ENCODE assay signal across 8 cellular contexts in the genomic region with DNA sequence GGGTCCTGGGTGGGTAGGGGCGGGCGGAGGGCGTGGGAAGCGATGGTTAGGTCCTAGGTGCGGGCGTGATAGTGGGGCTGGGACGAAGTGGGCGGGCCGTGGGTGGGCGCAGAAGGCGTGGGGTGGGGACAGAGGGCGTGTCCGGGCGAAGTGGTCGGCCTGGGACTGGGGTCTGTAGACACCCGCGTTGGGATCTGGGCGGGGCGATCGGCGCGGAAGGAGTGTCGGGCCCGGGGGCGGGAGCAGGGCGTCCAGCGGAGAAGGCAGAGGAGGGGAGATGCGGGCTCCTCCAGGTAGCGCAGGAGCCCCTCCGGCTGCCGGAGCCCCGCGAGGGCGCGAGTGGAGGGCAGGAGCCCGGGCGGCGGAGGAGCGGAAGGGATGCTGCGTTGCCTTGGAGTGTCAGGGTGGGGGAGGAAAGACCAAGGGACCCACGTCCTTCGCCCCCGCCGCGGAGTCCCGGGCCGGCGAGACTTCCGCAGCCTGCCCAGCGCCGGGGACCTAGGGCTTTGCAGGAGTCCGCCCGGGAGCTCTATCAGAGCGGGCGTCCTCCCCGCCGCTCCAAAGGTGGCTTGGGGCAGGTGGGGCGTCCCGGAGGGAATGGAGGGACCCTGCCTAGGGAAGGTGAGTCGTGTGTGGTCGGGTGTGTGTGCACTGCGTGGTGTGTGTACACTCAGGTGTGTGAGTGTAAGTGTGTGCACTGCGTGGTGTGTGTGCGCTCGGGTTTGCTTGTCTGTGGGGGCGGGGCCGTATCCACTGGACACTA. TPM values are rescaled to one million over a fixed set of nuclear protein-coding genes. Genes with fewer than 3 reads are reported as not detected.
DNase-seq lines count a peak whose midpoint lies in the region; ATAC-seq, FAIRE-seq and TF ChIP-seq lines count a peak whose summit lies in the region.

No MANE protein-coding gene starts in this region.

- CTCF ChIA-PET in Calu3 (lab: Charles Lee), result interaction anchor here (0.7 kb wide), 2 partner anchors 11 to 26 kb away, joined by 3 read pairs; no protein-coding TSS in a partner anchor

- no peaks in the 10 kb centered on the region for H3K27me3 ChIP-seq in small intestine (ENCODE audit: control insufficient read depth in 2 of 2, insufficient read depth in 2 of 2, low read length in 2 of 2)

- H3K4me3 ChIP-seq in iPS-18c (ENCODE audit: insufficient read depth, low read depth, low read length), result peak overlapping the region; percentile 47
- H3K4me3 ChIP-seq in small intestine (ENCODE audit: low read depth in 1 of 2, low read length in 2 of 2), result peak overlapping the region; percentile 38 to 61

- intact Hi-C loops in Calu3 (cut with micrococcal nuclease; ENCODE audit: unreplicated experiment), result no loop called here

- peak overlapping the region; percentile 72 for H3K4me3 Mint-ChIP-seq in Calu3 (ENCODE audit: low read depth, unreplicated experiment)

- no peak overlapping the region for H3K27ac Mint-ChIP-seq in Calu3 (ENCODE audit: unreplicated experiment)

- H3K9me3 ChIP-seq in iPS-18c (ENCODE audit: control insufficient read depth, insufficient read depth, low read length) (no peaks in the 10 kb centered on the region), small intestine (ENCODE audit: control insufficient read depth, low read depth) (no peaks in the 10 kb centered on the region)

- H3K36me3 ChIP-seq in small intestine (ENCODE audit: control insufficient read depth in 2 of 2, insufficient read depth in 2 of 2, low read length in 2 of 2), result no peaks in the 10 kb centered on the region

- FAIRE-seq in small intestine (lab: Jason Lieb, UNC), result no peak

- DNase-seq in Calu3 (peak; percentile 88), GM19240 (ENCODE audit: insufficient read length, low spot score) (peak; percentile 57), NCI-H510A treated with DMSO at 0.1 percent for 48 hours (lab: John Stamatoyannopoulos, UW) (peak; percentile 72), small intestine (peak; percentile 64), putamen (ENCODE audit: low spot score) (no peak)
- DNase-seq in activated naive CD8-positive, alpha-beta T cell treated with anti-CD3 and anti-CD28 coated beads, Interleukin-2, amount 50 U/mL, for 16 hours (ENCODE audit: low read depth, low spot score), result peak; percentile 34

- H3K27ac ChIP-seq in small intestine (ENCODE audit: low read depth in 1 of 2, low read length in 1 of 2), result peak overlapping the region in 1 of 2 donors; percentile 22

- peaks cover 14% of the 10 kb centered on the region for H3K4me1 Mint-ChIP-seq in Calu3 (ENCODE audit: low read depth, unreplicated experiment)

- peaks cover 0 to 10% of the 10 kb centered on the region in 2 donors for H3K4me1 ChIP-seq in small intestine (ENCODE audit: control insufficient read depth in 2 of 2, insufficient read depth in 1 of 2, low read depth in 1 of 2, low read length in 1 of 2)

- ATAC-seq in HG03159 (IDR thresholded peaks at IDR 0.05; ENCODE audit: unreplicated experiment), result peak; percentile 45

- H3K9me3 Mint-ChIP-seq in Calu3 (ENCODE audit: low read depth, unreplicated experiment), result no peaks in the 10 kb centered on the region

- TF ChIP-seq CTCF in Calu3 (IDR thresholded peaks at IDR 0.05; ENCODE audit: unreplicated experiment), result no peak

- peaks cover 28% of the 10 kb centered on the region for H3K36me3 Mint-ChIP-seq in Calu3 (ENCODE audit: insufficient read depth, unreplicated experiment)

- WGBS in small intestine, 3 donors, result 1 to 3% (median 2%) methylated on average over 38 to 67 of the region's 67 CpGs

- peaks cover 16% of the 10 kb centered on the region for H3K27me3 Mint-ChIP-seq in Calu3 (ENCODE audit: unreplicated experiment)

- BruUV-seq in Calu3 (replicated peaks; lab: Mats Ljungman, UMichigan), result no TSS peak

RNA-seq across cellular contexts. Expression of a gene that starts 27.0 kb away (rescaled TPM):
- not detected in 2 replicates for total RNA-seq in Calu3 (2022)
- polyA plus RNA-seq in small intestine, result not detected

RNA-seq across cellular contexts. Expression of a gene that starts 53.2 kb away (rescaled TPM):
- 39.4 and 39.9 TPM in 2 replicates for total RNA-seq in Calu3 (2022)
- polyA plus RNA-seq in small intestine, result 10 to 100 TPM in 2 of 3 donors, 1 to 10 TPM in 1; 9.8 to 16.6 (median 14.3) TPM

RNA-seq across cellular contexts. Expression of a gene that starts 53.4 kb away (rescaled TPM):
- total RNA-seq in Calu3 (2022), result 37.8 and 40.0 TPM in 2 replicates
- polyA plus RNA-seq in small intestine, result 10 to 100 TPM in 1 of 3 donors, 1 to 10 TPM in 2; 8.4 to 12.6 (median 9.6) TPM
